23 cellular contexts compared by ENCODE assay signal in the genomic region with DNA sequence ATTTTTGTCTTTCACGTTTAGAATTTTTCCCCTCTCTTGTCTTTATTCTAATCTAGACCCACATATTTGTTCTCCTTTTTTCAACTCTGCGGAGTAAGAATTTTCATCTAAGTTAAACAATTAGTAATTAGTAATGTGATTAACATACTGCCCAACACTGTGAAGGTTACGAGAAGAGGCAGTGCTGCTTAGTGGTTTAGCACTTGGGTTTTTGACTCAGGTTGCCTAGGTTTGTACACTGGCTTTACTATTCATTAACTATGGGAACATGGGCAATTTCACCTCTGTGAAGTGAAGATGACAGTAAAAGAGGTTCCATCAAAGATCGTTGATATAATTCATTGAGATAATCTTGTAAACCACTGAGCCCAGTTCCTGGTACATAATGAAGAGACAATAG.
"Had no signal": no experiment of that assay in that cellular context is flagged by ENCODE, and none has a peak within 500 bp of the region (broad histone marks: within the 10 kb centered on the region; RNA-seq: fewer than 3 reads in every experiment).

No MANE protein-coding gene starts in this region.

- FAIRE-seq: colon had no signal

- DNase-seq: activated CD4-positive, alpha-beta T cell treated with anti-CD3 and anti-CD28 coated beads, Interleukin-2, amount 50 U/mL, for 48 hours; activated naive CD4-positive, alpha-beta T cell treated with Interleukin-2 at 50 U/mL for 16 hours; activated naive CD8-positive, alpha-beta T cell treated with anti-CD3 and anti-CD28 coated beads for 36 hours; activated T-cell treated with anti-CD3 and anti-CD28 coated beads, Interleukin-2, amount 50 U/mL, for 48 hours; effector memory CD4-positive, alpha-beta T cell; left colon; mesendoderm; naive B cell; nucleus accumbens; right lobe of liver; stimulated activated CD4-positive, alpha-beta T cell treated with anti-CD3 and anti-CD28 coated beads, Interleukin-1b, Interleukin-23, amount 100 ng/mL, for 48 hours; stomach; uterus had no signal

- H3K4me1 ChIP-seq: breast epithelium, parathyroid adenoma, right lobe of liver, tibial nerve, uterus had no signal

- H3K79me2 ChIP-seq: parathyroid adenoma had no signal

- H3K4me3 Mint-ChIP-seq: activated naive CD8-positive, alpha-beta T cell treated with anti-CD3 and anti-CD28 coated beads for 36 hours; central memory CD8-positive, alpha-beta T cell; naive B cell; stimulated activated effector memory CD8-positive, alpha-beta T cell treated with anti-CD3 and anti-CD28 coated beads, Interleukin-12 subunit alpha, Interleukin-12 subunit beta, amount 100 ng/mL, for 72 hours; WTC11 had no signal

- H3K9me3 Mint-ChIP-seq: activated naive CD8-positive, alpha-beta T cell treated with anti-CD3 and anti-CD28 coated beads for 36 hours; central memory CD8-positive, alpha-beta T cell; stimulated activated effector memory CD8-positive, alpha-beta T cell treated with anti-CD3 and anti-CD28 coated beads, Interleukin-12 subunit alpha, Interleukin-12 subunit beta, amount 100 ng/mL, for 72 hours had no signal

- H3K27me3 ChIP-seq: breast epithelium, foreskin keratinocyte, right lobe of liver, stomach, suprapubic skin, tibial nerve, uterus had no signal

- H3K27ac Mint-ChIP-seq: activated naive CD8-positive, alpha-beta T cell treated with anti-CD3 and anti-CD28 coated beads for 36 hours; naive B cell; stimulated activated effector memory CD8-positive, alpha-beta T cell treated with anti-CD3 and anti-CD28 coated beads, Interleukin-12 subunit alpha, Interleukin-12 subunit beta, amount 100 ng/mL, for 72 hours; WTC11 had no signal

- H3K36me3 Mint-ChIP-seq: activated naive CD8-positive, alpha-beta T cell treated with anti-CD3 and anti-CD28 coated beads for 36 hours; naive B cell; stimulated activated effector memory CD8-positive, alpha-beta T cell treated with anti-CD3 and anti-CD28 coated beads, Interleukin-12 subunit alpha, Interleukin-12 subunit beta, amount 100 ng/mL, for 72 hours had no signal

- ATAC-seq: left colon; right lobe of liver; stimulated activated effector memory CD8-positive, alpha-beta T cell treated with anti-CD3 and anti-CD28 coated beads, Interleukin-12 subunit alpha, Interleukin-12 subunit beta, amount 100 ng/mL, for 72 hours; WTC11 had no signal

- H3K9ac ChIP-seq: parathyroid adenoma had no signal

- H3K36me3 ChIP-seq: breast epithelium, right lobe of liver, stomach, suprapubic skin, tibial nerve, uterus had no signal

- H3K27ac ChIP-seq: breast epithelium, foreskin keratinocyte, parathyroid adenoma, right lobe of liver, skin epidermis, stomach, suprapubic skin, tibial nerve, uterus had no signal

- H3K9me3 ChIP-seq: breast epithelium, right lobe of liver, stomach, suprapubic skin, tibial nerve, uterus had no signal

- H2AFZ ChIP-seq: parathyroid adenoma had no signal

- H3K4me3 ChIP-seq: breast epithelium, right lobe of liver, skin epidermis, stomach, suprapubic skin, tibial nerve, uterus had no signal

- H3K4me1 Mint-ChIP-seq: activated naive CD8-positive, alpha-beta T cell treated with anti-CD3 and anti-CD28 coated beads for 36 hours; central memory CD8-positive, alpha-beta T cell; naive B cell; stimulated activated effector memory CD8-positive, alpha-beta T cell treated with anti-CD3 and anti-CD28 coated beads, Interleukin-12 subunit alpha, Interleukin-12 subunit beta, amount 100 ng/mL, for 72 hours had no signal
